In the genomic region with DNA sequence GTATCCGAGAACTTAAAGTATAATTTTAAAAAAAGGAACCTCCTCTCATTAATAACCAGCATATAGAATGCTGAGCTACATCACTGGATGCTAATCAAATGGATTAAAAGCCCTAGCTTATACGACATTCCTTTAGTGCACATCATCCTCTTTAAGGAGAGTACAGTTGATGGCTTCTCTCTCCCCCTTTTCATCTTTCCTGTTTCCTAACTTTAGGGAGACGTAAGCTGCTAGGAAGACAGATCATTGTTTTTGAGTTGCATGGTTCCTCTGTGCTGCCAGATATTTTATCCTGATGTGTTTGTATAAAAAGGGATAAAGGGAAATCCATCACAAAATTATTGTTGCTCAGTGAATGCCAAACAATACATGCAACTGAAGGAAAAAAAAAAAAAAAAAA, we compare ENCODE assay signal across 16 cellular contexts.
DNase-seq lines count a peak whose midpoint lies in the region; ATAC-seq, FAIRE-seq and TF ChIP-seq lines count a peak whose summit lies in the region.
"Had no signal": no experiment of that assay in that cellular context is flagged by ENCODE, and none has a peak within 500 bp of the region (broad histone marks: within the 10 kb centered on the region; RNA-seq: fewer than 3 reads in every experiment).

No MANE protein-coding gene starts in this region.

- H3K9me3 ChIP-seq in A549 (no peaks in the 10 kb centered on the region), RWPE2 (ENCODE audit: severe bottlenecking) (no peaks in the 10 kb centered on the region)
- H3K9me3 ChIP-seq: BE2C, HAP-1 had no signal

- ATAC-seq in A549: no peak
- 0 out of 3 replicates have a peak, but pooled peaks have one; percentile 33 for ATAC-seq in RWPE2 (ENCODE audit: low read depth)

- TF ChIP-seq RAD21 in A549 (conservative IDR thresholded peaks at IDR 0.05 in 1 of 2, IDR thresholded peaks at IDR 0.05 in 1 of 2): no peak

- POLR2A ChIA-PET in A549 (lab: Yijun Ruan, JAX): no interaction called here

- CTCF ChIA-PET in A549 (lab: Yijun Ruan, JAX): interaction anchor here (0.7 kb wide), 1 partner anchor 146 kb away, joined by 4 read pairs; no protein-coding TSS in a partner anchor

- no peak overlapping the region for H3K27ac ChIP-seq in A549
- H3K27ac ChIP-seq in RWPE2 (ENCODE audit: poor library complexity, severe bottlenecking): no peak overlapping the region
- H3K27ac ChIP-seq: C4-2B had no signal

- TF ChIP-seq EP300 in A549 (IDR thresholded peaks at IDR 0.05): no peak

- DNase-seq in A549 (ENCODE audit: low read depth in 1 of 2, low spot score in 1 of 2): no peak
- DNase-seq in EL: peak; percentile 56
- no peak for DNase-seq in RWPE2 (ENCODE audit: low spot score)
- DNase-seq in iris pigment epithelial cell (ENCODE audit: low read depth): peak; percentile 34
- no peak for DNase-seq in NCI-H446 treated with DMSO at 0.1 percent for 48 hours (lab: John Stamatoyannopoulos, UW)
- DNase-seq in NCI-H187 treated with DMSO at 0.1 percent for 48 hours (lab: John Stamatoyannopoulos, UW): no peak
- no peak for DNase-seq in posterior cingulate gyrus
- DNase-seq: BE2C; CD4-positive, alpha-beta memory T cell; DMS79; GDM1; KG1 had no signal

- no peak overlapping the region for H3K4me3 ChIP-seq in A549
- no peak overlapping the region for H3K4me3 ChIP-seq in RWPE2 (ENCODE audit: severe bottlenecking)
- H3K4me3 ChIP-seq: HAP-1 had no signal

- H3K36me3 ChIP-seq in RWPE2 (ENCODE audit: low read depth): no peaks in the 10 kb centered on the region
- H3K36me3 ChIP-seq: BE2C, HAP-1 had no signal

- H3K4me1 ChIP-seq in A549: no peaks in the 10 kb centered on the region
- H3K4me1 ChIP-seq in RWPE2 (ENCODE audit: insufficient read depth, poor library complexity, severe bottlenecking): peaks cover 6% of the 10 kb centered on the region
- H3K4me1 ChIP-seq: HAP-1 had no signal

- TF ChIP-seq CTCF in A549 (IDR thresholded peaks at IDR 0.05) (no peak), RWPE2 (IDR thresholded peaks at IDR 0.05; ENCODE audit: poor library complexity, severe bottlenecking) (no peak)

- WGBS in A549 (ENCODE audit: missing lambda C conversion rate): 64% methylated on average over 3 of the region's 3 CpGs

- H3K4me2 ChIP-seq in A549: no peak overlapping the region

- intact Hi-C loops in posterior cingulate gyrus (cut with DNase I): no loop called here

- peak; percentile 36 for FAIRE-seq in A549 (lab: Jason Lieb, UNC)
- FAIRE-seq: GM12892, H1 had no signal

- no peak for TF ChIP-seq POLR2A in A549 (IDR thresholded peaks at IDR 0.05; ENCODE audit: low read length)

- no peaks in the 10 kb centered on the region for H3K27me3 ChIP-seq in RWPE2 (ENCODE audit: insufficient read depth, poor library complexity, severe bottlenecking)
- H3K27me3 ChIP-seq: BE2C had no signal

TF ChIP-seq in A549, 52 proteins besides CTCF, POLR2A, EP300 and RAD21:
- TF ChIP-seq, protein P1, sequence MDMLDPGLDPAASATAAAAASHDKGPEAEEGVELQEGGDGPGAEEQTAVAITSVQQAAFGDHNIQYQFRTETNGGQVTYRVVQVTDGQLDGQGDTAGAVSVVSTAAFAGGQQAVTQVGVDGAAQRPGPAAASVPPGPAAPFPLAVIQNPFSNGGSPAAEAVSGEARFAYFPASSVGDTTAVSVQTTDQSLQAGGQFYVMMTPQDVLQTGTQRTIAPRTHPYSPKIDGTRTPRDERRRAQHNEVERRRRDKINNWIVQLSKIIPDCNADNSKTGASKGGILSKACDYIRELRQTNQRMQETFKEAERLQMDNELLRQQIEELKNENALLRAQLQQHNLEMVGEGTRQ (IDR thresholded peaks at IDR 0.05): no peak
- no peak for TF ChIP-seq FOSB (CRISPR knock-in tag; IDR thresholded peaks at IDR 0.05)
- TF ChIP-seq KDM5A (IDR thresholded peaks at IDR 0.05): no peak
- TF ChIP-seq ZFP36 (IDR thresholded peaks at IDR 0.05; ENCODE audit: borderline replicate concordance, partially characterized antibody): no peak
- no peak for TF ChIP-seq JUNB (IDR thresholded peaks at IDR 0.05)
- TF ChIP-seq RNF2 (IDR thresholded peaks at IDR 0.05; ENCODE audit: borderline replicate concordance, low read depth): no peak
- TF ChIP-seq NFE2L2 (conservative IDR thresholded peaks at IDR 0.05; ENCODE audit: low read length): no peak
- no peak for TF ChIP-seq MAZ (IDR thresholded peaks at IDR 0.05; ENCODE audit: borderline replicate concordance, low read depth, low read length)
- no peak for TF ChIP-seq CBX8 (IDR thresholded peaks at IDR 0.05)
- no peak for TF ChIP-seq ZNF302 (CRISPR knock-in tag; IDR thresholded peaks at IDR 0.05)
- no peak for TF ChIP-seq ELK1 (IDR thresholded peaks at IDR 0.05; ENCODE audit: low read depth, low read length)
- TF ChIP-seq JUN (IDR thresholded peaks at IDR 0.05): no peak
- TF ChIP-seq EHF (CRISPR knock-in tag; IDR thresholded peaks at IDR 0.05): no peak
- no peak for TF ChIP-seq CBX2 (IDR thresholded peaks at IDR 0.05; ENCODE audit: borderline replicate concordance, low read depth)
- TF ChIP-seq CHD4 (IDR thresholded peaks at IDR 0.05; ENCODE audit: borderline replicate concordance): no peak
- no peak for TF ChIP-seq RFX5 (IDR thresholded peaks at IDR 0.05)
TF ChIP-seq in A549: peak in this region for 0.

Comparison
In these comparisons a context has a peak if more than half of its experiments do, and no peak if none do; other contexts are left out.
1. DNase-seq: peak in EL (single experiment) and iris pigment epithelial cell (single experiment); none in A549 (0 of 2), RWPE2 (single experiment), NCI-H446 treated with DMSO at 0.1 percent for 48 hours (single experiment), NCI-H187 treated with DMSO at 0.1 percent for 48 hours (single experiment) and posterior cingulate gyrus (0 of 10).